Comparison of ENCODE assay signal across 13 cellular contexts in the genomic region with DNA sequence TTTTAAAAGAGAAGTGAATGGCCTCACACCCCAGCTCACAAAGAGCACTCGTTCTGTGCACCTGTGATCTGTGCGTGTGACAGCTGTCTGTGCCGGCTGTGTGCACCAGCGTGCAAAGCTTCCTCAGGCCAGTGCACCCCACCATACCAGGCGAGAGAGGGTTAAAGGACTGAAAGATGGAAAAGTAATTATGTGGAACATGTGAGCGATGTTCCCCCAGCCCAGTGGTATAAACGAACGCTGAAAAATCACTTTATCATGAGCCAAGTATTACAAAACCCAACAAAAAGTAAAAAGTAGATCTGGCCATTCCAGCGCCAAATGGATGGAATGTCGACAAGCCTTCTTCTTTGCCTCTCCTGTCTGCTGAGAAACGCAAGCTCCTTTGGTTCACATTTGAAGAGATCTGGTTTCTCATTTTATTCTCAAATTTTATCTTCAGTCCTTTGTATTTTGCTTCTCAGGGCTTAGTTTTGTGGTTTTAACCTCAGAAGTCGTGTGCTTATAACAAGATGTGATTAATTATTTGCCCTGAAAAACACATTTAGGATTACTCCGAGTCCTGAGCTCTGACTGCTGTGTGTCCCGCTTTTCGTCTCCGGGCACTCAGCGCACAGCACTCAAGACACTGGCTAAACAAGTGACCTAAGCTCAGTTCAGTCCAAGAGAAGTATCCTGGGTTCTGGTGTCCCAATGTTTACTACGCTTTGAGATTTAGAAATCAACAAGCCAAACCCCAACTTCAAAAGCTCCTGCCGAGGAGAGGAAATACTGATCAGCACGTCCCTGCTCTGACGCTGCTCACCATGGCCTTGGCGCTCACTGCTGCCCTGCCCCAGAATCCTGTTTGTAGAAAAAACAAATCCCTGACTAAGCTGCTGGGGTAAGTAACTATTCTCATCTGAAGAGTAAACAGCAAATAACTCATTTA. TPM values are rescaled to one million over a fixed set of nuclear protein-coding genes. Genes with fewer than 3 reads are reported as not detected.
DNase-seq lines count a peak whose midpoint lies in the region; ATAC-seq and TF ChIP-seq lines count a peak whose summit lies in the region.
"Had no signal": no experiment of that assay in that cellular context is flagged by ENCODE, and none has a peak within 500 bp of the region (broad histone marks: within the 10 kb centered on the region; RNA-seq: fewer than 3 reads in every experiment).

No MANE protein-coding gene starts in this region.

- POLR2A ChIA-PET in RWPE1 (lab: Yijun Ruan, JAX; ENCODE audit: low non-redundant PET) = no interaction called here

- peak overlapping the region; percentile 54 for H3K27ac Mint-ChIP-seq in stimulated activated effector memory CD8-positive, alpha-beta T cell treated with anti-CD3 and anti-CD28 coated beads, Interleukin-12 subunit alpha, Interleukin-12 subunit beta, amount 100 ng/mL, for 72 hours
- no peak overlapping the region for H3K27ac Mint-ChIP-seq in HFFc6

- H3K4me1 Mint-ChIP-seq in stimulated activated effector memory CD8-positive, alpha-beta T cell treated with anti-CD3 and anti-CD28 coated beads, Interleukin-12 subunit alpha, Interleukin-12 subunit beta, amount 100 ng/mL, for 72 hours = no peaks in the 10 kb centered on the region
- H3K4me1 Mint-ChIP-seq in HFFc6 (ENCODE audit: low read depth) = no peaks in the 10 kb centered on the region
- H3K4me1 Mint-ChIP-seq: activated CD4-positive, alpha-beta T cell treated with anti-CD3 and anti-CD28 coated beads, Interleukin-2, amount 10 ng/mL, durations not matched to agents 7 days and 5 days had no signal

- no peak overlapping the region for H3K4me3 Mint-ChIP-seq in stimulated activated effector memory CD8-positive, alpha-beta T cell treated with anti-CD3 and anti-CD28 coated beads, Interleukin-12 subunit alpha, Interleukin-12 subunit beta, amount 100 ng/mL, for 72 hours
- H3K4me3 Mint-ChIP-seq in HFFc6 = no peak overlapping the region
- H3K4me3 Mint-ChIP-seq: activated CD4-positive, alpha-beta T cell treated with anti-CD3 and anti-CD28 coated beads, Interleukin-2, amount 10 ng/mL, durations not matched to agents 7 days and 5 days had no signal

- H3K36me3 ChIP-seq in esophagus squamous epithelium = peaks cover 0 to 98% (median 28%) of the 10 kb centered on the region in 3 donors

- H3K9me3 ChIP-seq in esophagus squamous epithelium = no peaks in the 10 kb centered on the region

- 59 to 76% methylated on average over 22 of the region's 22 CpGs for whole genome bisulfite sequencing in esophagus squamous epithelium, 2 donors

- peak overlapping the region; percentile 2; the same call in 1 of the 2 replicates for H3K27ac ChIP-seq in RWPE1
- H3K27ac ChIP-seq in esophagus squamous epithelium = peak overlapping the region; percentile 81 to 92 (median 84)

- H3K27me3 ChIP-seq in esophagus squamous epithelium = no peaks in the 10 kb centered on the region

- H3K4me3 ChIP-seq in esophagus squamous epithelium = peak overlapping the region in 1 of 4 donors; percentile 43

- H3K36me3 Mint-ChIP-seq in stimulated activated effector memory CD8-positive, alpha-beta T cell treated with anti-CD3 and anti-CD28 coated beads, Interleukin-12 subunit alpha, Interleukin-12 subunit beta, amount 100 ng/mL, for 72 hours = peaks cover 68% of the 10 kb centered on the region
- H3K36me3 Mint-ChIP-seq in HFFc6 (ENCODE audit: low read depth) = peaks cover 26% of the 10 kb centered on the region

- H3K27me3 Mint-ChIP-seq in HFFc6 (ENCODE audit: insufficient read depth) = peaks cover 7% of the 10 kb centered on the region
- H3K27me3 Mint-ChIP-seq: activated CD4-positive, alpha-beta T cell treated with anti-CD3 and anti-CD28 coated beads, Interleukin-2, amount 10 ng/mL, durations not matched to agents 7 days and 5 days had no signal

- TF ChIP-seq CTCF in RWPE1 (conservative IDR thresholded peaks at IDR 0.05; ENCODE audit: low read depth) (no peak), esophagus squamous epithelium (IDR thresholded peaks at IDR 0.05) (no peak), HFFc6 (IDR thresholded peaks at IDR 0.05) (no peak)

- peaks cover 23 to 78% (median 48%) of the 10 kb centered on the region in 3 donors for H3K4me1 ChIP-seq in esophagus squamous epithelium

- CTCF ChIA-PET in RWPE1 (lab: Yijun Ruan, JAX) = interaction anchor here (0.6 to 0.8 kb wide), 2 partner anchors 18 to 314 kb away, joined by 3 read pairs; no protein-coding TSS in a partner anchor

- DNase-seq in RWPE1 (ENCODE audit: low spot score) = no peak
- DNase-seq in esophagus squamous epithelium (lab: John Stamatoyannopoulos, UW) = no peak
- peak; percentile 26 for DNase-seq in medulla oblongata (ENCODE audit: extremely low spot score)
- no peak for DNase-seq in stimulated activated effector memory CD8-positive, alpha-beta T cell treated with anti-CD3 and anti-CD28 coated beads, Interleukin-12 subunit alpha, Interleukin-12 subunit beta, amount 100 ng/mL, for 72 hours (ENCODE audit: low spot score in 2 of 2)
- no peak for DNase-seq in stimulated activated CD8-positive, alpha-beta memory T cell treated with anti-CD3 and anti-CD28 coated beads, Interleukin-4, amount 100 ng/mL, for 48 hours
- no peak for DNase-seq in HFFc6
- DNase-seq: activated CD4-positive, alpha-beta T cell treated with anti-CD3 and anti-CD28 coated beads, Interleukin-2, amount 10 ng/mL, durations not matched to agents 7 days and 5 days; activated effector memory CD4-positive, alpha-beta T cell treated with anti-CD3 and anti-CD28 coated beads, Interleukin-2, amount 50 U/mL, for 16 hours; C1 segment of cervical spinal cord; cerebellar nuclear complex; NCI-H2171 treated with DMSO at 0.1 percent for 48 hours had no signal

- TF ChIP-seq POLR2A in esophagus squamous epithelium (IDR thresholded peaks at IDR 0.05) = no peak

- no peaks in the 10 kb centered on the region for H3K9me3 Mint-ChIP-seq in stimulated activated effector memory CD8-positive, alpha-beta T cell treated with anti-CD3 and anti-CD28 coated beads, Interleukin-12 subunit alpha, Interleukin-12 subunit beta, amount 100 ng/mL, for 72 hours
- H3K9me3 Mint-ChIP-seq in HFFc6 = no peaks in the 10 kb centered on the region
- H3K9me3 Mint-ChIP-seq: activated CD4-positive, alpha-beta T cell treated with anti-CD3 and anti-CD28 coated beads, Interleukin-2, amount 10 ng/mL, durations not matched to agents 7 days and 5 days had no signal

- intact Hi-C loops in esophagus squamous epithelium (cut with DNase I) = no loop called here

- ATAC-seq in stimulated activated effector memory CD8-positive, alpha-beta T cell treated with anti-CD3 and anti-CD28 coated beads, Interleukin-12 subunit alpha, Interleukin-12 subunit beta, amount 100 ng/mL, for 72 hours = no peak
- ATAC-seq in GM19324 (IDR thresholded peaks at IDR 0.05; ENCODE audit: low FRiP score, unreplicated experiment) (no peak), HG03469 (IDR thresholded peaks at IDR 0.05; ENCODE audit: unreplicated experiment) (no peak)

RNA-seq across cellular contexts. Expression of a gene that starts 53.5 kb away (rescaled TPM):
- total RNA-seq in esophagus squamous epithelium = 10 to 100 TPM; 41.8 to 86.9 (median 46.1) TPM
- total RNA-seq in HFFc6 (2021; fragmentation: NEBNext Ultra II Directional; extraction: Animal tissue kit (Norgen Biotek cat#: 25700)) = 10 to 100 TPM; 10.0 to 14.0 (median 12.5) TPM
